In the genomic region with DNA sequence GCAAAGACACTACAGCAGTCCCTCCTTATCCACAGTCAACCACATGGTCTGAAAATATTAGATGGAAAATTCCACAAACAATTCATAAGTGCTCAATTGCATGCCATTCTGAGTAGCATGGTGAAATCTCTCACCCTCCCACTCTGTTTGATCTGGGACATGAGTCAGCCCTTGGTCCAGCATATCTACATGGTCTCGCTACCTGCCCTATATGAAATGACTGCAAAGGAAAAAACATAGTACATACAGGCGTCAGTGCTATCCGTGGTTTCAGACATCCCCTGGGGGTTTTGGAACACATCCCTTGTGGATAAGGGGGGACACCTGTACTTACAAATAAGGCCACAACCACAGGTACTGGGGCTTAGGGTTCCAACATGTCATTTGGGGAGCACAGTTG, we compare ENCODE assay signal across 16 cellular contexts.
DNase-seq lines count a peak whose midpoint lies in the region; ATAC-seq, FAIRE-seq and TF ChIP-seq lines count a peak whose summit lies in the region.
"Had no signal": no experiment of that assay in that cellular context is flagged by ENCODE, and none has a peak within 500 bp of the region (broad histone marks: within the 10 kb centered on the region; RNA-seq: fewer than 3 reads in every experiment).

No MANE protein-coding gene starts in this region.

- H3K27ac ChIP-seq in neural progenitor cell (no peak overlapping the region), H9 (ENCODE audit: insufficient read length, low read depth, low read length) (no peak overlapping the region)
- H3K27ac ChIP-seq: gastrocnemius medialis had no signal

- H2BK15ac ChIP-seq in H9 (ENCODE audit: low read depth, low read length), result no peak overlapping the region

- H3K23me2 ChIP-seq in H9 (ENCODE audit: insufficient read length, low read depth, low read length, poor library complexity, severe bottlenecking), result no peaks in the 10 kb centered on the region

- H3K9ac ChIP-seq in neural progenitor cell (no peak overlapping the region), H9 (ENCODE audit: extremely low read depth, insufficient read length, low read length) (no peak overlapping the region)

- DNase-seq in activated T-cell treated with anti-CD3 and anti-CD28 coated beads, Interleukin-2, amount 50 U/mL, for 24 hours, result no peak
- DNase-seq in activated T-cell treated with anti-CD3 and anti-CD28 coated beads for 4 hours, result no peak
- peak; percentile 71 for DNase-seq in NCI-H226
- DNase-seq in bronchial epithelial cell (ENCODE audit: low read depth), result peak; percentile 84
- DNase-seq in stimulated activated effector memory CD8-positive, alpha-beta T cell treated with anti-CD3 and anti-CD28 coated beads, Interleukin-12 subunit alpha, Interleukin-12 subunit beta, amount 100 ng/mL, for 72 hours (ENCODE audit: low spot score in 2 of 2), result no peak
- no peak for DNase-seq in neural progenitor cell (ENCODE audit: low spot score)
- no peak for DNase-seq in H9
- DNase-seq in cerebellum (ENCODE audit: low spot score), result no peak
- DNase-seq: activated B cell treated with CpG ODN at 0.5 μM for 24 hours, activated gamma-delta T cell treated with Interleukin-2 at 50 U/mL for 16 hours, gastrocnemius medialis, NCI-H1436, NCI-H524 treated with DMSO at 0.1 percent for 48 hours, stomach had no signal

- H3K4me2 ChIP-seq in neural progenitor cell (no peak overlapping the region), H9 (ENCODE audit: insufficient read depth, insufficient read length, low read length) (no peak overlapping the region)

- peak; percentile 94 for ATAC-seq in stimulated activated effector memory CD8-positive, alpha-beta T cell treated with anti-CD3 and anti-CD28 coated beads, Interleukin-12 subunit alpha, Interleukin-12 subunit beta, amount 100 ng/mL, for 72 hours
- ATAC-seq: gastrocnemius medialis had no signal

- H3K27ac Mint-ChIP-seq in activated T-cell treated with anti-CD3 and anti-CD28 coated beads, Interleukin-2, amount 50 U/mL, for 24 hours, result peak overlapping the region; percentile 87
- peak overlapping the region; percentile 17 for H3K27ac Mint-ChIP-seq in stimulated activated effector memory CD8-positive, alpha-beta T cell treated with anti-CD3 and anti-CD28 coated beads, Interleukin-12 subunit alpha, Interleukin-12 subunit beta, amount 100 ng/mL, for 72 hours
- H3K27ac Mint-ChIP-seq in neural progenitor cell, result no peak overlapping the region
- H3K27ac Mint-ChIP-seq in H9, result peak overlapping the region in 1 of 3 experiments; percentile 16; a peak in 1 of 7 replicates
- H3K27ac Mint-ChIP-seq: activated B cell treated with CpG ODN at 0.5 μM for 24 hours, memory B cell had no signal

- no peak overlapping the region for H4K5ac ChIP-seq in H9 (ENCODE audit: insufficient read length, low read depth, low read length)

- no peaks in the 10 kb centered on the region for H3K9me3 ChIP-seq in neural progenitor cell (ENCODE audit: low read depth)
- H3K9me3 ChIP-seq in H9 (ENCODE audit: control insufficient read depth, low read depth, low read length), result no peaks in the 10 kb centered on the region
- H3K9me3 ChIP-seq: gastrocnemius medialis had no signal

- H3K79me2 ChIP-seq in neural progenitor cell (ENCODE audit: low read depth) (no peaks in the 10 kb centered on the region), H9 (ENCODE audit: insufficient read depth, low read length) (no peaks in the 10 kb centered on the region)

- no peak overlapping the region for H3K23ac ChIP-seq in H9 (ENCODE audit: insufficient read length, low read depth, low read length)

- H2BK12ac ChIP-seq in H9 (ENCODE audit: insufficient read length, low read depth, low read length), result no peak overlapping the region

- no peaks in the 10 kb centered on the region for H3K27me3 Mint-ChIP-seq in activated T-cell treated with anti-CD3 and anti-CD28 coated beads, Interleukin-2, amount 50 U/mL, for 24 hours
- H3K27me3 Mint-ChIP-seq in neural progenitor cell (ENCODE audit: insufficient read depth, low read depth) (peaks cover 5% of the 10 kb centered on the region), H9 (ENCODE audit: low read depth) (no peaks in the 10 kb centered on the region)

- no peak overlapping the region for H3K4ac ChIP-seq in H9 (ENCODE audit: low read depth, low read length)

- no peaks in the 10 kb centered on the region for H3K4me1 ChIP-seq in neural progenitor cell
- H3K4me1 ChIP-seq in H9 (ENCODE audit: insufficient read depth, low read length), result no peaks in the 10 kb centered on the region

- H3K27me3 ChIP-seq in bronchial epithelial cell (ENCODE audit: control insufficient read depth, insufficient read depth, low read length), result peaks cover 2% of the 10 kb centered on the region
- H3K27me3 ChIP-seq in neural progenitor cell, result no peaks in the 10 kb centered on the region
- no peaks in the 10 kb centered on the region for H3K27me3 ChIP-seq in H9 (ENCODE audit: insufficient read depth, low read length)
- H3K27me3 ChIP-seq: gastrocnemius medialis, stomach had no signal

- H3F3A ChIP-seq in neural progenitor cell (ENCODE audit: low read depth), result no peaks in the 10 kb centered on the region

- H3K36me3 ChIP-seq in bronchial epithelial cell (ENCODE audit: control insufficient read depth, insufficient read depth, low read length) (no peaks in the 10 kb centered on the region), neural progenitor cell (no peaks in the 10 kb centered on the region)
- H3K36me3 ChIP-seq: gastrocnemius medialis had no signal

- H2AK5ac ChIP-seq in H9 (ENCODE audit: insufficient read length, low read length), result no peak overlapping the region

- H4K91ac ChIP-seq in H9 (ENCODE audit: insufficient read length, low read depth, low read length), result no peak overlapping the region

- no CpG with 5 or more reads among the region's 3 CpGs for WGBS in H9 (ENCODE audit: extremely low coverage, insufficient read length, low lambda C conversion rate)

- H3K56ac ChIP-seq in H9 (ENCODE audit: insufficient read length, low read depth, low read length), result no peak overlapping the region

- H3K36me3 Mint-ChIP-seq in activated T-cell treated with anti-CD3 and anti-CD28 coated beads, Interleukin-2, amount 50 U/mL, for 24 hours (ENCODE audit: low read depth), result no peaks in the 10 kb centered on the region
- H3K36me3 Mint-ChIP-seq in stimulated activated effector memory CD8-positive, alpha-beta T cell treated with anti-CD3 and anti-CD28 coated beads, Interleukin-12 subunit alpha, Interleukin-12 subunit beta, amount 100 ng/mL, for 72 hours, result no peaks in the 10 kb centered on the region
- H3K36me3 Mint-ChIP-seq in neural progenitor cell (peaks cover 33% of the 10 kb centered on the region), H9 (ENCODE audit: insufficient read depth in 1 of 3, low read depth in 3 of 3) (peaks cover 21 to 57% (median 36%) of the 10 kb centered on the region in 3 experiments)
- H3K36me3 Mint-ChIP-seq: memory B cell had no signal

- H2BK5ac ChIP-seq in H9 (ENCODE audit: insufficient read length, low read length), result no peak overlapping the region

- H3K4me3 ChIP-seq in bronchial epithelial cell (ENCODE audit: low read depth, low read length), result no peak overlapping the region
- no peak overlapping the region for H3K4me3 ChIP-seq in neural progenitor cell
- H3K4me3 ChIP-seq: gastrocnemius medialis, stomach had no signal

- H3K9me3 Mint-ChIP-seq in activated T-cell treated with anti-CD3 and anti-CD28 coated beads, Interleukin-2, amount 50 U/mL, for 24 hours, result peaks cover 15% of the 10 kb centered on the region
- peaks cover 7% of the 10 kb centered on the region for H3K9me3 Mint-ChIP-seq in stimulated activated effector memory CD8-positive, alpha-beta T cell treated with anti-CD3 and anti-CD28 coated beads, Interleukin-12 subunit alpha, Interleukin-12 subunit beta, amount 100 ng/mL, for 72 hours
- H3K9me3 Mint-ChIP-seq in neural progenitor cell (peaks cover 7% of the 10 kb centered on the region), H9 (no peaks in the 10 kb centered on the region)

- peaks cover 46% of the 10 kb centered on the region for H3K4me1 Mint-ChIP-seq in activated T-cell treated with anti-CD3 and anti-CD28 coated beads, Interleukin-2, amount 50 U/mL, for 24 hours (ENCODE audit: low read depth)
- H3K4me1 Mint-ChIP-seq in stimulated activated effector memory CD8-positive, alpha-beta T cell treated with anti-CD3 and anti-CD28 coated beads, Interleukin-12 subunit alpha, Interleukin-12 subunit beta, amount 100 ng/mL, for 72 hours, result peaks cover 30% of the 10 kb centered on the region
- H3K4me1 Mint-ChIP-seq in neural progenitor cell, result peaks cover 2% of the 10 kb centered on the region
- H3K4me1 Mint-ChIP-seq in H9, result peaks cover 0 to 9% of the 10 kb centered on the region in 2 experiments; a peak in 1 of 4 replicates
- H3K4me1 Mint-ChIP-seq: memory B cell had no signal

- H2BK20ac ChIP-seq in H9 (ENCODE audit: low read depth, low read length, poor library complexity, severe bottlenecking), result no peak overlapping the region

- FAIRE-seq in bronchial epithelial cell (lab: Jason Lieb, UNC), result peak; percentile 58
- FAIRE-seq: RCC 7860 had no signal

- no peak overlapping the region for H3T11ph ChIP-seq in H9 (ENCODE audit: low read length)

- no peak overlapping the region for H2BK120ac ChIP-seq in H9 (ENCODE audit: low read depth, low read length, poor library complexity, severe bottlenecking)

- no peak overlapping the region for H3K14ac ChIP-seq in H9 (ENCODE audit: insufficient read depth, low read length)

- no peak overlapping the region for H4K8ac ChIP-seq in H9 (replicated peaks; ENCODE audit: insufficient read length, low read depth, low read length)

- H2AFZ ChIP-seq in neural progenitor cell (replicated peaks) (no peak overlapping the region), H9 (ENCODE audit: low read length) (no peak overlapping the region)

- no peaks in the 10 kb centered on the region for H3K79me1 ChIP-seq in H9 (ENCODE audit: insufficient read depth, low read depth, low read length, poor library complexity, severe bottlenecking)

- H3K18ac ChIP-seq in H9 (ENCODE audit: insufficient read length, low read depth, low read length), result no peak overlapping the region

- no peak overlapping the region for H3K4me3 Mint-ChIP-seq in activated T-cell treated with anti-CD3 and anti-CD28 coated beads, Interleukin-2, amount 50 U/mL, for 24 hours
- H3K4me3 Mint-ChIP-seq in stimulated activated effector memory CD8-positive, alpha-beta T cell treated with anti-CD3 and anti-CD28 coated beads, Interleukin-12 subunit alpha, Interleukin-12 subunit beta, amount 100 ng/mL, for 72 hours, result no peak overlapping the region
- H3K4me3 Mint-ChIP-seq in neural progenitor cell, result no peak overlapping the region
- H3K4me3 Mint-ChIP-seq in H9, result no peak overlapping the region
- H3K4me3 Mint-ChIP-seq: activated B cell treated with CpG ODN at 0.5 μM for 24 hours, memory B cell had no signal

- no peaks in the 10 kb centered on the region for H4K20me1 ChIP-seq in neural progenitor cell (ENCODE audit: low read depth)
- no peaks in the 10 kb centered on the region for H4K20me1 ChIP-seq in H9 (ENCODE audit: control insufficient read depth, insufficient read depth, insufficient read length)

- no peak for TF ChIP-seq CTCF in bronchial epithelial cell (IDR thresholded peaks at IDR 0.05; ENCODE audit: insufficient read depth, low read length, severe bottlenecking)
- TF ChIP-seq CTCF in neural progenitor cell (IDR thresholded peaks at IDR 0.05), result no peak
- TF ChIP-seq CTCF in H9 (conservative IDR thresholded peaks at IDR 0.05), result no peak

Comparison
In these comparisons a context has a peak if more than half of its experiments do, and no peak if none do; other contexts are left out.
1. DNase-seq: peak in NCI-H226 (single experiment) and bronchial epithelial cell (single experiment); none in activated T-cell treated with anti-CD3 and anti-CD28 coated beads, Interleukin-2, amount 50 U/mL, for 24 hours (single experiment), activated T-cell treated with anti-CD3 and anti-CD28 coated beads for 4 hours (single experiment), stimulated activated effector memory CD8-positive, alpha-beta T cell treated with anti-CD3 and anti-CD28 coated beads, Interleukin-12 subunit alpha, Interleukin-12 subunit beta, amount 100 ng/mL, for 72 hours (0 of 2), neural progenitor cell (single experiment), H9 (single experiment) and cerebellum (single experiment).